Comparison of ENCODE assay signal across 1 cellular context in the genomic region with DNA sequence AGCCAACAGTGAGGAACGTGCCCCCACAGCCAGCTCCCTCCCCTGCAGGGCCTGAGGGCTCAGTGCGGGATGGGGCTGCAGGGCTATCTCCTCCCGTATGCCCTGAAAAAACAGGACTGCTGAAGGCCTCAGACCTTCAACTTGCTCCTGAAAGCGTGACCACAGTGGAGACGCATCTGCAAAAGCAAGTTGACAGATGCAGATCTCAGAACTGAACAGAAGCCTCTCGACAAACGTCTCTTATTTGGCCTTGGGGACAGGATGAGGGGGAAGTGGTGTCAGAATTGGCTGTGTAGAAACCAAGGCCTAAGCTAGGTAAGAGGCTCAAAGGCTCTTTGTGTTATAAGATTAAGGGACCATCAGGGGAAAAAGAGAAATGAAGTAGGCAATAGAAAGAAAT.
TF ChIP-seq lines count a peak whose summit lies in the region.

No MANE protein-coding gene starts in this region.

TF ChIP-seq in K562, 482 proteins besides CTCF, POLR2A, EP300 and RAD21:
- no peak for TF ChIP-seq TEAD1 (CRISPR knock-in tag; IDR thresholded peaks at IDR 0.05)
- no peak for TF ChIP-seq TEAD4 (IDR thresholded peaks at IDR 0.05; ENCODE audit: low read length)
- TF ChIP-seq TEAD4 (CRISPR knock-in tag; IDR thresholded peaks at IDR 0.05; ENCODE audit: borderline replicate concordance) = 0 out of 2 replicates have a peak, but pooled peaks have one; percentile 36
- TF ChIP-seq, protein P1, sequence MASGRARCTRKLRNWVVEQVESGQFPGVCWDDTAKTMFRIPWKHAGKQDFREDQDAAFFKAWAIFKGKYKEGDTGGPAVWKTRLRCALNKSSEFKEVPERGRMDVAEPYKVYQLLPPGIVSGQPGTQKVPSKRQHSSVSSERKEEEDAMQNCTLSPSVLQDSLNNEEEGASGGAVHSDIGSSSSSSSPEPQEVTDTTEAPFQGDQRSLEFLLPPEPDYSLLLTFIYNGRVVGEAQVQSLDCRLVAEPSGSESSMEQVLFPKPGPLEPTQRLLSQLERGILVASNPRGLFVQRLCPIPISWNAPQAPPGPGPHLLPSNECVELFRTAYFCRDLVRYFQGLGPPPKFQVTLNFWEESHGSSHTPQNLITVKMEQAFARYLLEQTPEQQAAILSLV (tag; IDR thresholded peaks at IDR 0.05) = no peak
- TF ChIP-seq ZNF75A (CRISPR knock-in tag; IDR thresholded peaks at IDR 0.05) = no peak
- no peak for TF ChIP-seq FOXP1 (CRISPR knock-in tag; IDR thresholded peaks at IDR 0.05)
- TF ChIP-seq ZNF696 (CRISPR knock-in tag; conservative IDR thresholded peaks at IDR 0.05) = no peak
- TF ChIP-seq XRCC5 (IDR thresholded peaks at IDR 0.05; ENCODE audit: low read depth, low read length) = no peak
- TF ChIP-seq TAF1 (IDR thresholded peaks at IDR 0.05; ENCODE audit: control insufficient read depth, extremely low read depth, insufficient read depth, low read length, severe bottlenecking) = no peak
